13 cellular contexts compared by ENCODE assay signal in genomic region chr7:142751526-142752175, GRCh38. TPM values are rescaled to one million over a fixed set of nuclear protein-coding genes. Genes with fewer than 3 reads are reported as not detected.
"Had no signal": no experiment of that assay in that cellular context is flagged by ENCODE, and none has a peak within 500 bp of the region (broad histone marks: within the 10 kb centered on the region; RNA-seq: fewer than 3 reads in every experiment).

No MANE protein-coding gene starts in this region.

RNA-seq across cellular contexts. Expression of gene PRSS1, which starts 2.4 kb away (rescaled TPM):
- total RNA-seq: activated CD4-positive, alpha-beta memory T cell treated with anti-CD3 and anti-CD28 coated beads, Interleukin-2, amount 10 ng/mL, durations not matched to agents 7 days and 5 days; activated CD4-positive, alpha-beta T cell treated with anti-CD3 and anti-CD28 coated beads for 36 hours; activated CD4-positive, alpha-beta T cell treated with anti-CD3 and anti-CD28 coated beads, Interleukin-2, amount 10 ng/mL, durations not matched to agents 7 days and 5 days; activated CD8-positive, alpha-beta memory T cell treated with anti-CD3 and anti-CD28 coated beads, Interleukin-2, amount 10 ng/mL, durations not matched to agents 7 days and 5 days; activated CD8-positive, alpha-beta T cell treated with anti-CD3 and anti-CD28 coated beads, Interleukin-2, amount 10 ng/mL, durations not matched to agents 7 days and 5 days; activated naive CD8-positive, alpha-beta T cell treated with anti-CD3 and anti-CD28 coated beads, Interleukin-2, amount 10 ng/mL, durations not matched to agents 7 days and 5 days; activated T-helper 2 cell treated with anti-CD3 and anti-CD28 coated beads, Interferon-gamma antibody, Interleukin-2, Interleukin-4, amounts not matched to agents 10 μg/mL and 5 μg/mL and 100 μg/mL, durations not matched to agents 14 hours and 24 hours and 36 hours; ascending aorta; cardiac muscle cell; T-helper 1 cell treated with Interleukin-12 subunit alpha and Interleukin-12 subunit beta and Interleukin-4 antibody, amounts not matched to agents 30 ng/mL and 1 ng/mL, for 36 hours; T-helper 17 cell; T-helper 2 cell treated with Interferon-gamma antibody and Interleukin-4, amounts not matched to agents 100 ng/mL and 5 ng/mL, for 36 hours had no signal
- polyA plus RNA-seq: cardiac muscle cell had no signal

RNA-seq across cellular contexts. Expression of gene PRSS2, which starts 19.1 kb away (rescaled TPM):
- total RNA-seq: activated CD4-positive, alpha-beta memory T cell treated with anti-CD3 and anti-CD28 coated beads, Interleukin-2, amount 10 ng/mL, durations not matched to agents 7 days and 5 days; activated CD4-positive, alpha-beta T cell treated with anti-CD3 and anti-CD28 coated beads for 36 hours; activated CD4-positive, alpha-beta T cell treated with anti-CD3 and anti-CD28 coated beads, Interleukin-2, amount 10 ng/mL, durations not matched to agents 7 days and 5 days; activated CD8-positive, alpha-beta memory T cell treated with anti-CD3 and anti-CD28 coated beads, Interleukin-2, amount 10 ng/mL, durations not matched to agents 7 days and 5 days; activated CD8-positive, alpha-beta T cell treated with anti-CD3 and anti-CD28 coated beads, Interleukin-2, amount 10 ng/mL, durations not matched to agents 7 days and 5 days; activated naive CD8-positive, alpha-beta T cell treated with anti-CD3 and anti-CD28 coated beads, Interleukin-2, amount 10 ng/mL, durations not matched to agents 7 days and 5 days; activated T-helper 2 cell treated with anti-CD3 and anti-CD28 coated beads, Interferon-gamma antibody, Interleukin-2, Interleukin-4, amounts not matched to agents 10 μg/mL and 5 μg/mL and 100 μg/mL, durations not matched to agents 14 hours and 24 hours and 36 hours; ascending aorta; bronchial epithelial cell; cardiac muscle cell; T-helper 1 cell treated with Interleukin-12 subunit alpha and Interleukin-12 subunit beta and Interleukin-4 antibody, amounts not matched to agents 30 ng/mL and 1 ng/mL, for 36 hours; T-helper 17 cell; T-helper 2 cell treated with Interferon-gamma antibody and Interleukin-4, amounts not matched to agents 100 ng/mL and 5 ng/mL, for 36 hours had no signal
- polyA plus RNA-seq: cardiac muscle cell had no signal
